ENCODE assay signal across 1 cellular context in the genomic region with DNA sequence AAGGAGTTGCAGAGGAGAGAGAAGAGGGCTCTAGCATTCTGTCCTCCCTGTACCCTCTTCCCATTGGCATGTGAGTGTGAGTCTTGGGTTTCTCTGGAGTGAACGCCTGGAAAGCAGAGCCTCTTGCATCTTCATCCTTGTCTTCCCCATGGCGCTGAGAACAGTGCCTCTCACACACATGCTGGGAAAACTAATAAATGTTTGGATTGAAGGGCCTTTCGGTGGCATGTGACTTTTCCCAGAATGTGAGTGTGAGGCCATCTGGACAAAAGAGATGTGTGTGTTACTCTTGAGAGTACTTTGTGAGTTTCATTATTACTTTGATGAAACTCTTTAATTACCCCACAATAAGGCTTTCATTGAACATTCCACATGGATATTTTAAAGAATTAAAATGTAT.
TF ChIP-seq lines count a peak whose summit lies in the region.

No MANE protein-coding gene starts in this region.

TF ChIP-seq in IMR-90, 13 proteins besides CTCF, POLR2A, EP300 and RAD21 (continued from another document):
- TF ChIP-seq, protein P1, sequence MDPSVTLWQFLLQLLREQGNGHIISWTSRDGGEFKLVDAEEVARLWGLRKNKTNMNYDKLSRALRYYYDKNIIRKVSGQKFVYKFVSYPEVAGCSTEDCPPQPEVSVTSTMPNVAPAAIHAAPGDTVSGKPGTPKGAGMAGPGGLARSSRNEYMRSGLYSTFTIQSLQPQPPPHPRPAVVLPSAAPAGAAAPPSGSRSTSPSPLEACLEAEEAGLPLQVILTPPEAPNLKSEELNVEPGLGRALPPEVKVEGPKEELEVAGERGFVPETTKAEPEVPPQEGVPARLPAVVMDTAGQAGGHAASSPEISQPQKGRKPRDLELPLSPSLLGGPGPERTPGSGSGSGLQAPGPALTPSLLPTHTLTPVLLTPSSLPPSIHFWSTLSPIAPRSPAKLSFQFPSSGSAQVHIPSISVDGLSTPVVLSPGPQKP (IDR thresholded peaks at IDR 0.05; ENCODE audit: borderline replicate concordance, low read depth, low read length): no peak
- TF ChIP-seq RCOR1 (IDR thresholded peaks at IDR 0.05; ENCODE audit: insufficient replicate concordance, low read length) (no peak), RFX5 (IDR thresholded peaks at IDR 0.05; ENCODE audit: low read depth, low read length) (no peak), CHD1 (IDR thresholded peaks at IDR 0.05; ENCODE audit: low read depth, low read length) (no peak), MAZ (IDR thresholded peaks at IDR 0.05; ENCODE audit: borderline replicate concordance, low read depth, low read length) (no peak), MAFK (IDR thresholded peaks at IDR 0.05; ENCODE audit: low read depth, low read length) (no peak)
- TF ChIP-seq, protein P2, sequence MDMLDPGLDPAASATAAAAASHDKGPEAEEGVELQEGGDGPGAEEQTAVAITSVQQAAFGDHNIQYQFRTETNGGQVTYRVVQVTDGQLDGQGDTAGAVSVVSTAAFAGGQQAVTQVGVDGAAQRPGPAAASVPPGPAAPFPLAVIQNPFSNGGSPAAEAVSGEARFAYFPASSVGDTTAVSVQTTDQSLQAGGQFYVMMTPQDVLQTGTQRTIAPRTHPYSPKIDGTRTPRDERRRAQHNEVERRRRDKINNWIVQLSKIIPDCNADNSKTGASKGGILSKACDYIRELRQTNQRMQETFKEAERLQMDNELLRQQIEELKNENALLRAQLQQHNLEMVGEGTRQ (IDR thresholded peaks at IDR 0.05; ENCODE audit: low read depth, low read length): no peak
